Comparison of ENCODE assay signal across 1 cellular context in genomic region chr5:55176176-55176818, GRCh38.
TF ChIP-seq lines count a peak whose summit lies in the region.

No MANE protein-coding gene starts in this region.

TF ChIP-seq in HepG2, 621 proteins besides CTCF, POLR2A, EP300 and RAD21 (continued from another document and continues in another):
- TF ChIP-seq, protein P1, sequence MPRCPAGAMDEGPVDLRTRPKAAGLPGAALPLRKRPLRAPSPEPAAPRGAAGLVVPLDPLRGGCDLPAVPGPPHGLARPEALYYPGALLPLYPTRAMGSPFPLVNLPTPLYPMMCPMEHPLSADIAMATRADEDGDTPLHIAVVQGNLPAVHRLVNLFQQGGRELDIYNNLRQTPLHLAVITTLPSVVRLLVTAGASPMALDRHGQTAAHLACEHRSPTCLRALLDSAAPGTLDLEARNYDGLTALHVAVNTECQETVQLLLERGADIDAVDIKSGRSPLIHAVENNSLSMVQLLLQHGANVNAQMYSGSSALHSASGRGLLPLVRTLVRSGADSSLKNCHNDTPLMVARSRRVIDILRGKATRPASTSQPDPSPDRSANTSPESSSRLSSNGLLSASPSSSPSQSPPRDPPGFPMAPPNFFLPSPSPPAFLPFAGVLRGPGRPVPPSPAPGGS (CRISPR knock-in tag; IDR thresholded peaks at IDR 0.05) = peak; percentile 39; the same call in 1 of the 2 replicates
- TF ChIP-seq ZNF350 (CRISPR knock-in tag; IDR thresholded peaks at IDR 0.05; ENCODE audit: borderline replicate concordance, low read depth) (no peak), NFE2 (CRISPR knock-in tag; IDR thresholded peaks at IDR 0.05) (no peak), BRF2 (CRISPR knock-in tag; IDR thresholded peaks at IDR 0.05) (no peak), ELF1 (CRISPR knock-in tag; IDR thresholded peaks at IDR 0.05) (no peak), ZBTB7A (CRISPR knock-in tag; IDR thresholded peaks at IDR 0.05) (no peak), KDM2A (CRISPR knock-in tag; IDR thresholded peaks at IDR 0.05; ENCODE audit: borderline replicate concordance, low read depth) (0 out of 2 replicates have a peak, but pooled peaks have one; percentile 39), HNRNPLL (IDR thresholded peaks at IDR 0.05; ENCODE audit: low read depth, low read length, poor library complexity, severe bottlenecking) (peak; percentile 84), CAMTA2 (CRISPR knock-in tag; IDR thresholded peaks at IDR 0.05; ENCODE audit: borderline replicate concordance) (no peak), HOXD1 (CRISPR knock-in tag; IDR thresholded peaks at IDR 0.05) (no peak), GTF3A (CRISPR knock-in tag; conservative IDR thresholded peaks at IDR 0.05) (no peak), SP1 (IDR thresholded peaks at IDR 0.05) (no peak), SP1 (CRISPR knock-in tag; IDR thresholded peaks at IDR 0.05) (no peak), ZMYM4 (CRISPR knock-in tag; IDR thresholded peaks at IDR 0.05) (peak; percentile 50), PHF5A (CRISPR knock-in tag; IDR thresholded peaks at IDR 0.05; ENCODE audit: low read depth, unreplicated experiment) (no peak), PPARG (CRISPR knock-in tag; conservative IDR thresholded peaks at IDR 0.05) (peak; percentile 80), RBAK (CRISPR knock-in tag; IDR thresholded peaks at IDR 0.05) (no peak), TBL1XR1 (IDR thresholded peaks at IDR 0.05; ENCODE audit: borderline replicate concordance, low read length, partially characterized antibody) (no peak), ZFY (CRISPR knock-in tag; IDR thresholded peaks at IDR 0.05) (no peak), LRRFIP1 (CRISPR knock-in tag; conservative IDR thresholded peaks at IDR 0.05) (no peak), REL (CRISPR knock-in tag; conservative IDR thresholded peaks at IDR 0.05) (0 out of 2 replicates have a peak, but pooled peaks have one; percentile 38), NCOA1 (CRISPR knock-in tag; IDR thresholded peaks at IDR 0.05) (no peak), SMYD3 (CRISPR knock-in tag; IDR thresholded peaks at IDR 0.05) (no peak), ONECUT2 (CRISPR knock-in tag; IDR thresholded peaks at IDR 0.05) (no peak), ZFP62 (CRISPR knock-in tag; IDR thresholded peaks at IDR 0.05) (no peak), ZNF761 (CRISPR knock-in tag; conservative IDR thresholded peaks at IDR 0.05) (no peak), ZNF616 (CRISPR knock-in tag; IDR thresholded peaks at IDR 0.05; ENCODE audit: low read depth) (no peak), ZNF788 (CRISPR knock-in tag; IDR thresholded peaks at IDR 0.05; ENCODE audit: borderline replicate concordance) (no peak; the same call in 1 of the 2 replicates), REXO4 (CRISPR knock-in tag; IDR thresholded peaks at IDR 0.05; ENCODE audit: borderline replicate concordance) (no peak), ZFP41 (CRISPR knock-in tag; IDR thresholded peaks at IDR 0.05; ENCODE audit: borderline replicate concordance) (no peak), YEATS4 (CRISPR knock-in tag; IDR thresholded peaks at IDR 0.05; ENCODE audit: borderline replicate concordance) (no peak), TARDBP (CRISPR knock-in tag; IDR thresholded peaks at IDR 0.05) (peak; percentile 59; the same call in 1 of the 2 replicates), HNF4A (CRISPR knock-in tag; IDR thresholded peaks at IDR 0.05) (no peak), SNAPC2 (CRISPR knock-in tag; IDR thresholded peaks at IDR 0.05) (no peak), U2AF2 (IDR thresholded peaks at IDR 0.05; ENCODE audit: low read depth, low read length) (no peak), ATF1 (CRISPR knock-in tag; IDR thresholded peaks at IDR 0.05) (no peak), PRDM10 (CRISPR knock-in tag; IDR thresholded peaks at IDR 0.05; ENCODE audit: low read depth) (no peak), PAWR (CRISPR knock-in tag; IDR thresholded peaks at IDR 0.05; ENCODE audit: borderline replicate concordance) (no peak), NFE2L1 (CRISPR knock-in tag; IDR thresholded peaks at IDR 0.05; ENCODE audit: borderline replicate concordance) (no peak), ATF7-NPFF (CRISPR knock-in tag; IDR thresholded peaks at IDR 0.05; ENCODE audit: low read depth) (no peak), ZNF292 (CRISPR knock-in tag; IDR thresholded peaks at IDR 0.05; ENCODE audit: borderline replicate concordance, low read depth) (no peak), MATR3 (CRISPR knock-in tag; IDR thresholded peaks at IDR 0.05) (no peak), SP2 (CRISPR knock-in tag; IDR thresholded peaks at IDR 0.05) (no peak), SAFB2 (CRISPR knock-in tag; IDR thresholded peaks at IDR 0.05; ENCODE audit: borderline replicate concordance, low read depth) (peak; percentile 71; the same call in 1 of the 2 replicates), LCORL (IDR thresholded peaks at IDR 0.05) (no peak), LCORL (CRISPR knock-in tag; IDR thresholded peaks at IDR 0.05) (0 out of 2 replicates have a peak, but pooled peaks have one; percentile 45), PHF8 (CRISPR knock-in tag; IDR thresholded peaks at IDR 0.05) (no peak)
- TF ChIP-seq, protein P2, sequence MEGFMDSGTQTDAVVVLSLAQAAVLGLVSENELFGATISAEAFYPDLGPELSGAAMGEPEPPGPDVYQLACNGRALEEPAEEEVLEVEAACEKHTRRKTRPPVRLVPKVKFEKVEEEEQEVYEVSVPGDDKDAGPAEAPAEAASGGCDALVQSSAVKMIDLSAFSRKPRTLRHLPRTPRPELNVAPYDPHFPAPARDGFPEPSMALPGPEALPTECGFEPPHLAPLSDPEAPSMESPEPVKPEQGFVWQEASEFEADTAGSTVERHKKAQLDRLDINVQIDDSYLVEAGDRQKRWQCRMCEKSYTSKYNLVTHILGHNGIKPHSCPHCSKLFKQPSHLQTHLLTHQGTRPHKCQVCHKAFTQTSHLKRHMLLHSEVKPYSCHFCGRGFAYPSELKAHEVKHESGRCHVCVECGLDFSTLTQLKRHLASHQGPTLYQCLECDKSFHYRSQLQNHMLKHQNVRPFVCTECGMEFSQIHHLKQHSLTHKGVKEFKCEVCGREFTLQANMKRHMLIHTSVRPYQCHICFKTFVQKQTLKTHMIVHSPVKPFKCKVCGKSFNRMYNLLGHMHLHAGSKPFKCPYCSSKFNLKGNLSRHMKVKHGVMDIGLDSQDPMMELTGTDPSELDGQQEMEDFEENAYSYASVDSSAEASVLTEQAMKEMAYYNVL (CRISPR knock-in tag; IDR thresholded peaks at IDR 0.05; ENCODE audit: borderline replicate concordance) = no peak
- TF ChIP-seq, protein P3, sequence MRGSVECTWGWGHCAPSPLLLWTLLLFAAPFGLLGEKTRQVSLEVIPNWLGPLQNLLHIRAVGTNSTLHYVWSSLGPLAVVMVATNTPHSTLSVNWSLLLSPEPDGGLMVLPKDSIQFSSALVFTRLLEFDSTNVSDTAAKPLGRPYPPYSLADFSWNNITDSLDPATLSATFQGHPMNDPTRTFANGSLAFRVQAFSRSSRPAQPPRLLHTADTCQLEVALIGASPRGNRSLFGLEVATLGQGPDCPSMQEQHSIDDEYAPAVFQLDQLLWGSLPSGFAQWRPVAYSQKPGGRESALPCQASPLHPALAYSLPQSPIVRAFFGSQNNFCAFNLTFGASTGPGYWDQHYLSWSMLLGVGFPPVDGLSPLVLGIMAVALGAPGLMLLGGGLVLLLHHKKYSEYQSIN (CRISPR knock-in tag; IDR thresholded peaks at IDR 0.05; ENCODE audit: borderline replicate concordance) = no peak
- TF ChIP-seq, protein P4, sequence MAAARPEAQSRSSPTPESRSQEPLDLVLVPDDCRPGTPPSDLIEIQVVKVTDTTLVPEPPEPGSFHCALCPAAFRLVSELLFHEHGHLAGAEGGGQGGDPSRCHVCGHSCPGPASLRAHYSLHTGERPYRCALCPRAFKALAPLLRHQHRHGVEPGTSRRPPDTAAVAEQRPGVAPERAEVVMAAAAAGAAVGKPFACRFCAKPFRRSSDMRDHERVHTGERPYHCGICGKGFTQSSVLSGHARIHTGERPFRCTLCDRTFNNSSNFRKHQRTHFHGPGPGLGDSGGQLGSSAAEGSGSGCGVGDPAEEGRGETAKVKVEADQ (CRISPR knock-in tag; IDR thresholded peaks at IDR 0.05; ENCODE audit: borderline replicate concordance) = no peak
- TF ChIP-seq, protein P5, sequence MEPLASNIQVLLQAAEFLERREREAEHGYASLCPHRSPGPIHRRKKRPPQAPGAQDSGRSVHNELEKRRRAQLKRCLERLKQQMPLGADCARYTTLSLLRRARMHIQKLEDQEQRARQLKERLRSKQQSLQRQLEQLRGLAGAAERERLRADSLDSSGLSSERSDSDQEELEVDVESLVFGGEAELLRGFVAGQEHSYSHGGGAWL (CRISPR knock-in tag; IDR thresholded peaks at IDR 0.05) = 0 out of 2 replicates have a peak, but pooled peaks have one; percentile 36
- TF ChIP-seq, protein P6, sequence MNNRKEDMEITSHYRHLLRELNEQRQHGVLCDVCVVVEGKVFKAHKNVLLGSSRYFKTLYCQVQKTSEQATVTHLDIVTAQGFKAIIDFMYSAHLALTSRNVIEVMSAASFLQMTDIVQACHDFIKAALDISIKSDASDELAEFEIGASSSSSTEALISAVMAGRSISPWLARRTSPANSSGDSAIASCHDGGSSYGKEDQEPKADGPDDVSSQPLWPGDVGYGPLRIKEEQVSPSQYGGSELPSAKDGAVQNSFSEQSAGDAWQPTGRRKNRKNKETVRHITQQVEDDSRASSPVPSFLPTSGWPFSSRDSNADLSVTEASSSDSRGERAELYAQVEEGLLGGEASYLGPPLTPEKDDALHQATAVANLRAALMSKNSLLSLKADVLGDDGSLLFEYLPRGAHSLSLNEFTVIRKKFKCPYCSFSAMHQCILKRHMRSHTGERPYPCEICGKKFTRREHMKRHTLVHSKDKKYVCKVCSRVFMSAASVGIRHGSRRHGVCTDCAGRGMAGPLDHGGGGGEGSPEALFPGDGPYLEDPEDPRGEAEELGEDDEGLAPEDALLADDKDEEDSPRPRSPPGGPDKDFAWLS (CRISPR knock-in tag; IDR thresholded peaks at IDR 0.05; ENCODE audit: borderline replicate concordance) = no peak
- TF ChIP-seq, protein P7, sequence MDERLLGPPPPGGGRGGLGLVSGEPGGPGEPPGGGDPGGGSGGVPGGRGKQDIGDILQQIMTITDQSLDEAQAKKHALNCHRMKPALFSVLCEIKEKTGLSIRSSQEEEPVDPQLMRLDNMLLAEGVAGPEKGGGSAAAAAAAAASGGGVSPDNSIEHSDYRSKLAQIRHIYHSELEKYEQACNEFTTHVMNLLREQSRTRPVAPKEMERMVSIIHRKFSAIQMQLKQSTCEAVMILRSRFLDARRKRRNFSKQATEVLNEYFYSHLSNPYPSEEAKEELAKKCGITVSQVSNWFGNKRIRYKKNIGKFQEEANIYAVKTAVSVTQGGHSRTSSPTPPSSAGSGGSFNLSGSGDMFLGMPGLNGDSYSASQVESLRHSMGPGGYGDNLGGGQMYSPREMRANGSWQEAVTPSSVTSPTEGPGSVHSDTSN (CRISPR knock-in tag; IDR thresholded peaks at IDR 0.05) = no peak
